ENCODE assay signal across 1 cellular context in genomic region chr1:1373493-1374067, GRCh38.
TF ChIP-seq lines count a peak whose summit lies in the region.

No MANE protein-coding gene starts in this region.

TF ChIP-seq in IMR-90, 13 proteins besides CTCF, POLR2A, EP300 and RAD21:
- TF ChIP-seq FOS (IDR thresholded peaks at IDR 0.05; ENCODE audit: low read depth, low read length) (no peak), CHD1 (IDR thresholded peaks at IDR 0.05; ENCODE audit: low read depth, low read length) (no peak), RFX5 (IDR thresholded peaks at IDR 0.05; ENCODE audit: low read depth, low read length) (no peak), MAFK (IDR thresholded peaks at IDR 0.05; ENCODE audit: low read depth, low read length) (no peak), RCOR1 (IDR thresholded peaks at IDR 0.05; ENCODE audit: insufficient replicate concordance, low read length) (no peak), MAZ (IDR thresholded peaks at IDR 0.05; ENCODE audit: borderline replicate concordance, low read depth, low read length) (no peak), SMC3 (IDR thresholded peaks at IDR 0.05; ENCODE audit: low read depth, low read length) (no peak), MXI1 (IDR thresholded peaks at IDR 0.05; ENCODE audit: borderline replicate concordance, low read depth, low read length) (no peak), CEBPB (IDR thresholded peaks at IDR 0.05; ENCODE audit: low read depth, low read length) (no peak), USF2 (IDR thresholded peaks at IDR 0.05; ENCODE audit: low read depth, low read length) (no peak), BHLHE40 (IDR thresholded peaks at IDR 0.05; ENCODE audit: low read depth, low read length) (no peak), NFE2L2 (IDR thresholded peaks at IDR 0.05; ENCODE audit: low read depth, low read length) (no peak), ELK1 (IDR thresholded peaks at IDR 0.05; ENCODE audit: borderline replicate concordance, low read depth, low read length) (no peak)
